11 cellular contexts compared by ENCODE assay signal in the genomic region with DNA sequence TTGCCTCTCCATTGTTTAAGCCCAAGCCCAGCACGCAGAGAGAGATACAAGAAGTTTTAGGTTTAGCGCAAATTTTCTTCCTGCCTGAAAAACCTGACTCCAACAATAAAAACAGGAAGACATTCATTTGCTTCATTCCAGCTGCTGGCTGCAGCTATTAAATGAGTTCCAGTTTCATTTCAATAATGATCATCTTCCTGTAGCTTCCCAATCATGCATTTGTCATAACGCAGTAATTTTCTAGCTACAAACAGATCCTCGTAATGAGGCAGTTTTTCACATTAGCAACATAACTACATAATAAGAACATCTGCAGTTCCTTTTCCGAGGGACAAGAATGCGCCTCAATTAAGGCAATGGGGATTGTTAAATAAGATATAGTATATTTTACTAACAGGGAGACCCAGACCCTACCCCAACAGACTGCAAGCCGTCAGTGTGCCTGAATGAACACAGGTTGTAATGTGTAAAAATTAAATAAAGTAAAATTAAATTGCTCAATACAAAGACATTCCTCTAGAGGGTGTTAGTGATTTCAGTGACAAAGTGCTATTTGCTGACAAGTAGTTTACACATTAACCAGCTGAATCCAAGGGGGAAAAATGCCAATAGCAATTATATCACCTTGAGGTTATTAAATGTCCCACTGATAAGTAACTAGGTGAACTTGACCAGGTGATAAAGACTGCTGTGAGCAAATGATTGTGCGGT.
DNase-seq lines count a peak whose midpoint lies in the region; ATAC-seq, FAIRE-seq and TF ChIP-seq lines count a peak whose summit lies in the region.
"Had no signal": no experiment of that assay in that cellular context is flagged by ENCODE, and none has a peak within 500 bp of the region (broad histone marks: within the 10 kb centered on the region; RNA-seq: fewer than 3 reads in every experiment).

No MANE protein-coding gene starts in this region.

- TF ChIP-seq POLR2A in heart left ventricle (IDR thresholded peaks at IDR 0.05) = no peak

- H3K27me3 ChIP-seq in heart left ventricle (peaks cover 0 to 3% (median 0%) of the 10 kb centered on the region in 9 donors), MG63 (no peaks in the 10 kb centered on the region)

- intact Hi-C loops in heart left ventricle (cut with DNase I) (loop anchor here in 3 of 10 donors (10.0 kb wide), 2 partner anchors 111 to 819 kb away; partner anchors contain the start of gene EBF3 (in 1 of the 3)), left ventricle myocardium superior (cut with micrococcal nuclease) (no loop called here)

- H3K4me3 ChIP-seq in heart left ventricle (peak overlapping the region in 2 of 12 donors; percentile 3 to 9), MG63 (no peak overlapping the region)
- H3K4me3 ChIP-seq: SK-N-MC had no signal

- H3K4me1 ChIP-seq in heart left ventricle = peaks cover 0 to 5% (median 0%) of the 10 kb centered on the region in 12 donors

- peak in 11 of 12 donors; percentile 23 to 55 (median 35) for TF ChIP-seq CTCF in heart left ventricle (IDR thresholded peaks at IDR 0.05)

- DNase-seq in heart left ventricle (no peak), left ventricle myocardium superior (no peak), RKO (ENCODE audit: low spot score) (peak; percentile 45), inferior parietal cortex (ENCODE audit: extremely low spot score) (peak; percentile 9), urothelium cell line (ENCODE audit: low spot score) (peak; percentile 4), MG63 (no peak), hypothalamus (lab: John Stamatoyannopoulos, UW) (no peak)
- no peak for DNase-seq in NK-92 treated with Interleukin-12 subunit alpha and Interleukin-12 subunit beta, amount 100 ng/mL, for 24 hours (lab: John Stamatoyannopoulos, UW)
- DNase-seq: CD4-positive, alpha-beta memory T cell had no signal

- H3K27ac ChIP-seq in heart left ventricle = peak overlapping the region in 1 of 12 donors; percentile 2
- H3K27ac ChIP-seq: SK-N-MC had no signal

- FAIRE-seq in urothelium cell line (lab: Jason Lieb, UNC) = no peak

- ATAC-seq in heart left ventricle = no peak
- no peak for ATAC-seq in left ventricle myocardium superior
- ATAC-seq: sciatic nerve had no signal

- 54 to 64% (median 60%) methylated on average over 8 of the region's 8 CpGs for WGBS in heart left ventricle, 4 donors

- peaks cover 0 to 47% (median 12%) of the 10 kb centered on the region in 9 donors for H3K36me3 ChIP-seq in heart left ventricle
- no peaks in the 10 kb centered on the region for H3K36me3 ChIP-seq in MG63

- H3K9me3 ChIP-seq in heart left ventricle (peaks cover 0 to 17% (median 2%) of the 10 kb centered on the region in 12 donors), MG63 (no peaks in the 10 kb centered on the region)

Comparison
In these comparisons a context has a peak if more than half of its experiments do, and no peak if none do; other contexts are left out.
1. DNase-seq: peak in RKO (single experiment), inferior parietal cortex (single experiment) and urothelium cell line (single experiment); none in heart left ventricle (0 of 5), left ventricle myocardium superior (single experiment), MG63 (single experiment), hypothalamus (0 of 51) and NK-92 treated with Interleukin-12 subunit alpha and Interleukin-12 subunit beta, amount 100 ng/mL, for 24 hours (single experiment).